Comparison of ENCODE assay signal across 10 cellular contexts in the genomic region with DNA sequence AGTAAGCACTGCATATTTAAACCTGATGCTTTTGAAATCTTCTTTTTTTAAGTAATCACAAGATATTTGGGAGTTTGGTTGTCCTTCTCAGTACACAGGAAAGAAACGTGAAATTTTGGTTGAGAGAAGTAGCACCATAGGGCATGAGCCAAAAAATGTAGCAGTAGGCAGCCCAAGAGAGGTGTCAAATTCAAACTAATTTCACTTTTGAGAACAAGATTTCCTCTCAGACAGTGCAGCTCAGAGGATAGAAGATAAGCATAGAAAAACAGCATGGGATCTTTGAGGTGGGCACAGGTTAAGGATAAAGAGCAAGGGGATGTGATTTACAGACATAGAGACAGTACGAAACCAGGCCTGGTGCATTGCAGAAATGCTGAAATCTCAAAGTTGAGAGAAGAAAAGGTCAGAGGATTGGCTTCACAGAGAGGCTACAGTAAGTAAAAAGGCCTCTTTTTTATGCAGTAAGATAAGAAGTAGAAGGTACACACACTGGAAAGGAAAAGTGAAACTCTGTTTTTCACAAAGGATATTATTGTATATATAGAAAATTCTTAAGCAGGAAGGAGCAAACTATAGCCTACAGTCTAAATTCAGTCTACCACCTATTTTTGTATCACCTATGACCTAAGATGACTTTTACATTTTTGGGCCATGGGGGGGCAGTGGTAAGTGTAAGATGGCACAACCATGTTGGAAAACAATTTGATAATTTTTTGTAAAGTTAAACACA.
DNase-seq lines count a peak whose midpoint lies in the region; ATAC-seq and TF ChIP-seq lines count a peak whose summit lies in the region.
"Had no signal": no experiment of that assay in that cellular context is flagged by ENCODE, and none has a peak within 500 bp of the region (broad histone marks: within the 10 kb centered on the region; RNA-seq: fewer than 3 reads in every experiment).

No MANE protein-coding gene starts in this region.

- intact Hi-C loops in activated CD4-positive, alpha-beta memory T cell treated with anti-CD3 and anti-CD28 coated beads for 36 hours (cut with micrococcal nuclease): no loop called here
- intact Hi-C loops in heart right ventricle (cut with DNase I): no loop called here

- ATAC-seq in HG02884 (IDR thresholded peaks at IDR 0.05; ENCODE audit: unreplicated experiment) (peak; percentile 66), heart right ventricle (no peak)
- ATAC-seq: esophagus mucosa had no signal

- POLR2A ChIA-PET in activated CD4-positive, alpha-beta memory T cell treated with anti-CD3 and anti-CD28 coated beads for 36 hours (lab: Charles Lee): no interaction called here

- H3K27ac Mint-ChIP-seq in activated CD4-positive, alpha-beta memory T cell treated with anti-CD3 and anti-CD28 coated beads for 36 hours: peak overlapping the region; percentile 1

- no peak overlapping the region for H3K4me3 Mint-ChIP-seq in activated CD4-positive, alpha-beta memory T cell treated with anti-CD3 and anti-CD28 coated beads for 36 hours

- H3K27me3 Mint-ChIP-seq in activated CD4-positive, alpha-beta memory T cell treated with anti-CD3 and anti-CD28 coated beads for 36 hours: no peaks in the 10 kb centered on the region

- peaks cover 3% of the 10 kb centered on the region for H3K36me3 ChIP-seq in MG63
- H3K36me3 ChIP-seq in heart right ventricle: peaks cover 0 to 15% (median 0%) of the 10 kb centered on the region in 9 donors

- no peak for TF ChIP-seq CTCF in heart right ventricle (IDR thresholded peaks at IDR 0.05)

- no peaks in the 10 kb centered on the region for H3K9me3 ChIP-seq in MG63
- no peaks in the 10 kb centered on the region for H3K9me3 ChIP-seq in heart right ventricle

- 83 to 85% methylated on average over 2 of the region's 2 CpGs for WGBS in heart right ventricle, 2 donors

- peaks cover 16% of the 10 kb centered on the region for H3K36me3 Mint-ChIP-seq in activated CD4-positive, alpha-beta memory T cell treated with anti-CD3 and anti-CD28 coated beads for 36 hours

- H3K4me1 Mint-ChIP-seq in activated CD4-positive, alpha-beta memory T cell treated with anti-CD3 and anti-CD28 coated beads for 36 hours (ENCODE audit: low read depth): peaks cover 7% of the 10 kb centered on the region

- CTCF ChIA-PET in activated CD4-positive, alpha-beta memory T cell treated with anti-CD3 and anti-CD28 coated beads for 36 hours (lab: Charles Lee): no interaction called here

- peak; percentile 8 for DNase-seq in ELR (ENCODE audit: low read depth)
- peak; percentile 2 for DNase-seq in GM19238 (ENCODE audit: insufficient read length, low spot score)
- DNase-seq in activated CD4-positive, alpha-beta memory T cell treated with anti-CD3 and anti-CD28 coated beads for 36 hours: no peak
- DNase-seq in pons (ENCODE audit: low spot score): no peak
- DNase-seq in MG63: no peak
- DNase-seq in heart right ventricle: no peak
- DNase-seq in DMS153 treated with DMSO at 0.1 percent for 48 hours (lab: John Stamatoyannopoulos, UW; ENCODE audit: unreplicated experiment): no peak
- DNase-seq: NCI-H187 had no signal

- H3K4me1 ChIP-seq in heart right ventricle: peaks cover 0 to 24% (median 16%) of the 10 kb centered on the region in 9 donors

- H3K4me3 ChIP-seq in MG63 (no peak overlapping the region), heart right ventricle (no peak overlapping the region)

- no peak overlapping the region for H3K27ac ChIP-seq in heart right ventricle

- no peaks in the 10 kb centered on the region for H3K9me3 Mint-ChIP-seq in activated CD4-positive, alpha-beta memory T cell treated with anti-CD3 and anti-CD28 coated beads for 36 hours

- no peaks in the 10 kb centered on the region for H3K27me3 ChIP-seq in MG63
- H3K27me3 ChIP-seq in heart right ventricle: no peaks in the 10 kb centered on the region

Comparison
In these comparisons a context has a peak if more than half of its experiments do, and no peak if none do; other contexts are left out.
1. DNase-seq: peak in ELR (single experiment) and GM19238 (single experiment); none in activated CD4-positive, alpha-beta memory T cell treated with anti-CD3 and anti-CD28 coated beads for 36 hours (single experiment), pons (single experiment), MG63 (single experiment), heart right ventricle (0 of 2) and DMS153 treated with DMSO at 0.1 percent for 48 hours (single experiment).